1 cellular context compared by ENCODE assay signal in genomic region chr5:127517480-127518318, GRCh38.
TF ChIP-seq lines count a peak whose summit lies in the region.

Gene PRRC1 (plus strand): TSS chr5:127517640. CDS start chr5:127523480, 5,840 bp downstream.

TF ChIP-seq in HepG2, 621 proteins besides CTCF, POLR2A, EP300 and RAD21 (continued from another document and continues in another):
- TF ChIP-seq TSC22D2 (CRISPR knock-in tag; IDR thresholded peaks at IDR 0.05; ENCODE audit: borderline replicate concordance) (no peak), ZNF691 (CRISPR knock-in tag; IDR thresholded peaks at IDR 0.05; ENCODE audit: borderline replicate concordance, low read depth) (no peak), ZHX1 (CRISPR knock-in tag; IDR thresholded peaks at IDR 0.05; ENCODE audit: low read depth) (peak; percentile 21; the same call in 1 of the 2 replicates), MXD1 (CRISPR knock-in tag; IDR thresholded peaks at IDR 0.05) (peak; percentile 98), ZBTB1 (CRISPR knock-in tag; IDR thresholded peaks at IDR 0.05; ENCODE audit: borderline replicate concordance) (peak; percentile 64; the same call in 1 of the 2 replicates), TERF1 (CRISPR knock-in tag; IDR thresholded peaks at IDR 0.05) (no peak), ZNF772 (CRISPR knock-in tag; IDR thresholded peaks at IDR 0.05) (no peak; the same call in none of the 2 replicates), ZNF720 (CRISPR knock-in tag; IDR thresholded peaks at IDR 0.05) (no peak), FOXO1 (CRISPR knock-in tag; IDR thresholded peaks at IDR 0.05) (peak; percentile 9; the same call in 1 of the 2 replicates), TP53 (CRISPR knock-in tag; conservative IDR thresholded peaks at IDR 0.05) (0 out of 2 replicates have a peak, but pooled peaks have one; percentile 65), BHLHE40 (IDR thresholded peaks at IDR 0.05; ENCODE audit: low read length) (peak; percentile 6; the same call in 1 of the 2 replicates), REST (IDR thresholded peaks at IDR 0.05; ENCODE audit: borderline replicate concordance in 1 of 2, low read depth in 1 of 2, low read length in 2 of 2) (no peak; a peak in 1 of 4 replicates), MTERF4 (CRISPR knock-in tag; IDR thresholded peaks at IDR 0.05) (0 out of 2 replicates have a peak, but pooled peaks have one; percentile 31), ELF1 (CRISPR knock-in tag; IDR thresholded peaks at IDR 0.05) (peak; percentile 21; the same call in 1 of the 2 replicates), ZNF33B (CRISPR knock-in tag; IDR thresholded peaks at IDR 0.05) (peak; percentile 64; the same call in 1 of the 2 replicates), PHB2 (IDR thresholded peaks at IDR 0.05; ENCODE audit: partially characterized antibody) (no peak), YEATS2 (CRISPR knock-in tag; IDR thresholded peaks at IDR 0.05; ENCODE audit: borderline replicate concordance) (no peak; the same call in 1 of the 2 replicates), TRIM24 (CRISPR knock-in tag; IDR thresholded peaks at IDR 0.05) (no peak), PHF21A (CRISPR knock-in tag; IDR thresholded peaks at IDR 0.05) (peak; percentile 37; the same call in 1 of the 2 replicates), ZBTB49 (CRISPR knock-in tag; IDR thresholded peaks at IDR 0.05; ENCODE audit: borderline replicate concordance) (no peak), NR2C2 (CRISPR knock-in tag; IDR thresholded peaks at IDR 0.05; ENCODE audit: borderline replicate concordance) (no peak), GZF1 (CRISPR knock-in tag; IDR thresholded peaks at IDR 0.05) (0 out of 2 replicates have a peak, but pooled peaks have one; percentile 67), ZNF780A (CRISPR knock-in tag; IDR thresholded peaks at IDR 0.05) (no peak), ZNF496 (CRISPR knock-in tag; IDR thresholded peaks at IDR 0.05; ENCODE audit: insufficient replicate concordance) (no peak), ZNF598 (CRISPR knock-in tag; IDR thresholded peaks at IDR 0.05; ENCODE audit: borderline replicate concordance) (peak; percentile 89; the same call in 1 of the 2 replicates), BRCA1 (CRISPR knock-in tag; IDR thresholded peaks at IDR 0.05) (peak; percentile 84; the same call in 1 of the 2 replicates), ZGPAT (CRISPR knock-in tag; IDR thresholded peaks at IDR 0.05) (peak; percentile 75; the same call in 1 of the 2 replicates), ZBTB25 (CRISPR knock-in tag; IDR thresholded peaks at IDR 0.05) (no peak), ZNF749 (CRISPR knock-in tag; IDR thresholded peaks at IDR 0.05; ENCODE audit: borderline replicate concordance) (no peak), EEA1 (CRISPR knock-in tag; IDR thresholded peaks at IDR 0.05; ENCODE audit: borderline replicate concordance) (no peak), ZSCAN25 (CRISPR knock-in tag; IDR thresholded peaks at IDR 0.05) (0 out of 2 replicates have a peak, but pooled peaks have one; percentile 10), ZNF589 (CRISPR knock-in tag; conservative IDR thresholded peaks at IDR 0.05) (no peak), TFE3 (CRISPR knock-in tag; IDR thresholded peaks at IDR 0.05) (peak; percentile 29), RXRA (CRISPR knock-in tag; IDR thresholded peaks at IDR 0.05) (peak; percentile 69; the same call in 1 of the 2 replicates), CREB1 (IDR thresholded peaks at IDR 0.05) (peak; percentile 33; the same call in 1 of the 2 replicates), CREB1 (CRISPR knock-in tag; IDR thresholded peaks at IDR 0.05) (no peak), ZNF230 (CRISPR knock-in tag; IDR thresholded peaks at IDR 0.05) (0 out of 2 replicates have a peak, but pooled peaks have one; percentile 20), ZNF44 (CRISPR knock-in tag; IDR thresholded peaks at IDR 0.05) (no peak), NFE2L2 (IDR thresholded peaks at IDR 0.05; ENCODE audit: low read length) (no peak), SMYD3 (CRISPR knock-in tag; IDR thresholded peaks at IDR 0.05) (no peak), DZIP1 (CRISPR knock-in tag; IDR thresholded peaks at IDR 0.05) (peak; percentile 72; the same call in 1 of the 2 replicates)
